In the genomic region with DNA sequence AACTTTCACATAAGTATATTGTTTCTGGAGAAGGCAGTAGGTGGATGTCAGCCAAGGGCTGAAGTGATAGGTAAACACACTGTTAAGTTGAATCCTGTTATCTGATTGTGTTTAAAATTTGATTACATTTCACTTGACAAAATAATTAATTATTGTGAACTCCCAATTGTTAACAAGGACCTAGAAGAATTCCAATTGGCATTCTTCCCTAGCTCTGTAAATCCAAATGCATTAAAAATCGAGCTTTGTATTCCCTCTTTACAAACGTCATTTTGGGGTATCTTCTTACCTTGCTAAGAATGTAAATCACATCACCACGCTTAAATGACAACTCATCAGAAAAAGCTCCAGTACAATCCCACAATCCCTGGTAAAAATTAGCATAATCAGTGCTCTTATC, we compare ENCODE assay signal across 16 cellular contexts.
A peak's percentile ranks its signal among the peaks of the same experiment; 100 is the strongest.
DNase-seq lines count a peak whose midpoint lies in the region; FAIRE-seq and TF ChIP-seq lines count a peak whose summit lies in the region.
"Had no signal": no experiment of that assay in that cellular context is flagged by ENCODE, and none has a peak within 500 bp of the region (broad histone marks: within the 10 kb centered on the region; RNA-seq: fewer than 3 reads in every experiment).

No MANE protein-coding gene starts in this region.

- no peak overlapping the region for H3K4me3 ChIP-seq in esophagus muscularis mucosa
- H3K4me3 ChIP-seq: HAP-1, SJSA1 had no signal

- TF ChIP-seq EP300 in esophagus muscularis mucosa (IDR thresholded peaks at IDR 0.05) = no peak

- intact Hi-C loops in esophagus muscularis mucosa (cut with DNase I) = no loop called here

- peaks cover 2 to 73% (median 64%) of the 10 kb centered on the region in 4 donors for H3K4me1 ChIP-seq in esophagus muscularis mucosa

- no peak for TF ChIP-seq CTCF in esophagus muscularis mucosa (IDR thresholded peaks at IDR 0.05)

- H3K9me3 ChIP-seq in esophagus muscularis mucosa = no peaks in the 10 kb centered on the region
- H3K9me3 ChIP-seq: HAP-1, SJSA1 had no signal

- H3K36me3 ChIP-seq in esophagus muscularis mucosa = no peaks in the 10 kb centered on the region
- H3K36me3 ChIP-seq: HAP-1, SJSA1 had no signal

- peak overlapping the region in 3 of 4 donors; percentile 20 to 67 (median 43) for H3K27ac ChIP-seq in esophagus muscularis mucosa (replicated peaks in 1 of 4)
- H3K27ac ChIP-seq: SJSA1 had no signal

- WGBS in esophagus muscularis mucosa = 49% methylated on average over 3 of the region's 3 CpGs

- TF ChIP-seq POLR2A in H54 (IDR thresholded peaks at IDR 0.05; ENCODE audit: low read depth, low read length) (no peak), esophagus muscularis mucosa (IDR thresholded peaks at IDR 0.05; ENCODE audit: low read depth) (no peak)

- peak; percentile 68 for FAIRE-seq in H54 (lab: Jason Lieb, UNC)

- no peaks in the 10 kb centered on the region for H3K27me3 ChIP-seq in esophagus muscularis mucosa
- H3K27me3 ChIP-seq: SJSA1 had no signal

- no peak for DNase-seq in H54 (ENCODE audit: insufficient read length, low spot score)
- peak; percentile 70 for DNase-seq in NCI-H1092 treated with DMSO at 0.1 percent for 48 hours (lab: John Stamatoyannopoulos, UW)
- DNase-seq in NCI-H345 treated with DMSO at 0.1 percent for 48 hours (lab: John Stamatoyannopoulos, UW; ENCODE audit: unreplicated experiment) = peak; percentile 39
- DNase-seq in esophagus muscularis mucosa (ENCODE audit: extremely low spot score) = no peak
- DNase-seq in activated T-cell treated with anti-CD3 and anti-CD28 coated beads, Interleukin-2, amount 50 U/mL, for 48 hours = no peak
- DNase-seq in NCI-H1048 (lab: John Stamatoyannopoulos, UW) = no peak
- no peak for DNase-seq in superior temporal gyrus (ENCODE audit: extremely low spot score)
- no peak for DNase-seq in RPMI8226
- DNase-seq: ACHN; Calu3; CD4-positive, CD25-positive, alpha-beta regulatory T cell; NCI-H446 treated with DMSO at 0.1 percent for 48 hours; NK-92 treated with Interleukin-12 subunit alpha and Interleukin-12 subunit beta, amount 100 ng/mL, for 24 hours; T-helper 9 cell had no signal

Comparison
In these comparisons a context has a peak if more than half of its experiments do, and no peak if none do; other contexts are left out.
1. DNase-seq: peak in NCI-H1092 treated with DMSO at 0.1 percent for 48 hours (single experiment) and NCI-H345 treated with DMSO at 0.1 percent for 48 hours (single experiment); none in H54 (single experiment), esophagus muscularis mucosa (single experiment), activated T-cell treated with anti-CD3 and anti-CD28 coated beads, Interleukin-2, amount 50 U/mL, for 48 hours (0 of 2), NCI-H1048 (single experiment), superior temporal gyrus (single experiment) and RPMI8226 (single experiment).